Comparison of ENCODE assay signal across 8 cellular contexts in genomic region chr1:27349784-27350672, GRCh38. TPM values are rescaled to one million over a fixed set of nuclear protein-coding genes. Genes with fewer than 3 reads are reported as not detected.
DNase-seq lines count a peak whose midpoint lies in the region; ATAC-seq and TF ChIP-seq lines count a peak whose summit lies in the region.

No MANE protein-coding gene starts in this region.

- no peaks in the 10 kb centered on the region for H3F3A ChIP-seq in GM23248 (ENCODE audit: insufficient read depth)

- no TSS peak for BruUV-seq in OCI-LY7 (replicated peaks; lab: Mats Ljungman, UMichigan)

- 9 to 12% methylated on average over 60 to 71 of the region's 84 CpGs for WGBS in GM23248 (ENCODE audit: low coverage in 1 of 2, low lambda C conversion rate in 2 of 2, missing lambda C conversion rate in 2 of 2), 2 experiments
- WGBS in mesodermal cell (ENCODE audit: insufficient coverage in 2 of 2), 2 experiments: 14 to 17% methylated on average over 61 to 72 of the region's 84 CpGs
- WGBS in urinary bladder: 17% methylated on average over 84 of the region's 84 CpGs

- H2AFZ ChIP-seq in GM23248 (peak overlapping the region; percentile 56), OCI-LY7 (ENCODE audit: low read length) (no peak overlapping the region)

- no peaks in the 10 kb centered on the region for H3K27me3 ChIP-seq in GM23248 (replicated peaks; ENCODE audit: insufficient read depth)
- H3K27me3 ChIP-seq in effector memory CD4-positive, alpha-beta T cell (replicated peaks; ENCODE audit: control insufficient read depth, insufficient read depth, low read length, poor library complexity, severe bottlenecking): no peaks in the 10 kb centered on the region

- in situ Hi-C loops in GM23248 (cut with MboI): no loop called here

- H3K4me1 ChIP-seq in GM23248 (ENCODE audit: insufficient read depth) (no peaks in the 10 kb centered on the region), mesodermal cell (ENCODE audit: control insufficient read depth, insufficient read depth, low read length, poor library complexity, severe bottlenecking) (peaks cover 9% of the 10 kb centered on the region), urinary bladder (ENCODE audit: insufficient read depth) (no peaks in the 10 kb centered on the region), OCI-LY7 (ENCODE audit: insufficient read depth, low read length, poor library complexity, severe bottlenecking) (peaks cover 5% of the 10 kb centered on the region)
- peaks cover 4% of the 10 kb centered on the region for H3K4me1 ChIP-seq in effector memory CD4-positive, alpha-beta T cell (ENCODE audit: control insufficient read depth, insufficient read depth, low read length, poor library complexity, severe bottlenecking)

- H3K9me2 ChIP-seq in GM23248 (ENCODE audit: insufficient read depth): no peaks in the 10 kb centered on the region
- no peaks in the 10 kb centered on the region for H3K9me2 ChIP-seq in OCI-LY7 (ENCODE audit: insufficient read depth, low read length)

- H3K9ac ChIP-seq in GM23248: peak overlapping the region; percentile 32

- ATAC-seq in HG02938 (IDR thresholded peaks at IDR 0.05; ENCODE audit: unreplicated experiment): no peak

- H4K20me1 ChIP-seq in GM23248 (ENCODE audit: insufficient read depth) (no peaks in the 10 kb centered on the region), OCI-LY7 (ENCODE audit: insufficient read depth, low read length) (no peaks in the 10 kb centered on the region)

- CTCF ChIA-PET in OCI-LY7 (lab: Charles Lee; ENCODE audit: unreplicated experiment): no interaction called here

- H3K36me3 ChIP-seq in GM23248 (ENCODE audit: low read depth) (no peaks in the 10 kb centered on the region), mesodermal cell (ENCODE audit: control insufficient read depth, insufficient read depth, low read length) (peaks cover 6% of the 10 kb centered on the region), urinary bladder (ENCODE audit: insufficient read depth) (no peaks in the 10 kb centered on the region), OCI-LY7 (ENCODE audit: insufficient read depth, low read length) (peaks cover 8% of the 10 kb centered on the region; the same call in 1 of the 2 replicates)
- peaks cover 52% of the 10 kb centered on the region for H3K36me3 ChIP-seq in effector memory CD4-positive, alpha-beta T cell (ENCODE audit: control insufficient read depth, insufficient read depth, low read length)

- H3K4me3 ChIP-seq in GM23248: peak overlapping the region; percentile 56
- H3K4me3 ChIP-seq in effector memory CD4-positive, alpha-beta T cell (ENCODE audit: insufficient read depth, low read depth, low read length, poor library complexity, severe bottlenecking): peak overlapping the region; percentile 12
- H3K4me3 ChIP-seq in mesodermal cell (ENCODE audit: extremely low read depth, insufficient read depth, low read length, poor library complexity, severe bottlenecking): peak overlapping the region; percentile 43
- peak overlapping the region; percentile 45 for H3K4me3 ChIP-seq in urinary bladder (ENCODE audit: low read depth, low read length)
- H3K4me3 ChIP-seq in OCI-LY7 (ENCODE audit: low read depth, low read length, poor library complexity, severe bottlenecking): no peak overlapping the region

- H3K27ac ChIP-seq in GM23248 (no peak overlapping the region), mesodermal cell (ENCODE audit: low read depth, low read length, severe bottlenecking) (no peak overlapping the region), urinary bladder (ENCODE audit: low read depth) (peak overlapping the region; percentile 43), OCI-LY7 (ENCODE audit: low read depth, low read length, poor library complexity, severe bottlenecking) (no peak overlapping the region)
- no peak overlapping the region for H3K27ac ChIP-seq in effector memory CD4-positive, alpha-beta T cell (ENCODE audit: insufficient read depth, low read length, poor library complexity, severe bottlenecking)

- no peak for TF ChIP-seq CTCF in OCI-LY7 (conservative IDR thresholded peaks at IDR 0.05; ENCODE audit: low read length)

- H3K79me2 ChIP-seq in GM23248 (ENCODE audit: insufficient read depth): no peaks in the 10 kb centered on the region
- no peaks in the 10 kb centered on the region for H3K79me2 ChIP-seq in OCI-LY7 (ENCODE audit: insufficient read depth, low read depth, low read length)

- H3K4me2 ChIP-seq in GM23248 (ENCODE audit: unreplicated experiment): peak overlapping the region; percentile 66
- no peak overlapping the region for H3K4me2 ChIP-seq in OCI-LY7 (ENCODE audit: low read length)

- DNase-seq in GM23248: peak; percentile 87
- peak; percentile 40 to 91 for DNase-seq in NCI-H526 (lab: John Stamatoyannopoulos, UW)
- DNase-seq in effector memory CD4-positive, alpha-beta T cell: no peak
- no peak for DNase-seq in OCI-LY7 (ENCODE audit: low spot score)
- DNase-seq in activated CD4-positive, CD25-positive, alpha-beta regulatory T cell treated with anti-CD3 and anti-CD28 coated beads, Interleukin-2, amount 50 U/mL, for 72 hours: no peak

- H3K9me3 ChIP-seq in GM23248 (ENCODE audit: low read depth): no peaks in the 10 kb centered on the region
- H3K9me3 ChIP-seq in effector memory CD4-positive, alpha-beta T cell (ENCODE audit: control insufficient read depth, low read length): no peaks in the 10 kb centered on the region
- no peaks in the 10 kb centered on the region for H3K9me3 ChIP-seq in mesodermal cell (ENCODE audit: control insufficient read depth, low read length)
- no peaks in the 10 kb centered on the region for H3K9me3 ChIP-seq in OCI-LY7 (ENCODE audit: low read length)

- POLR2A ChIA-PET in OCI-LY7 (lab: Charles Lee): no interaction called here

- intact Hi-C loops in OCI-LY7 (cut with micrococcal nuclease; ENCODE audit: unreplicated experiment): loop anchor here (10.0 kb wide), 1 partner anchor 45 kb away; no protein-coding TSS in a partner anchor

RNA-seq across cellular contexts. Expression of gene SYTL1, which starts 8.2 kb away (rescaled TPM):
- not detected in 2 replicates for total RNA-seq in GM23248 (2014; rRNA removed; shearing (Covaris generic))
- polyA plus RNA-seq in GM23248 (2016; fragmentation: Nextera tagmentation; extraction: Ambion mirVana): not detected in 2 replicates
- polyA plus RNA-seq in mesodermal cell (2013, experiment 1 of 2): 4.2 TPM
- 5.4 TPM for polyA plus RNA-seq in mesodermal cell (2013, experiment 2 of 2)
- total RNA-seq in urinary bladder: 12.8 TPM
- 31.0 TPM for polyA plus RNA-seq in urinary bladder
- total RNA-seq in OCI-LY7 (2014; rRNA removed; shearing (Covaris generic)): 67.9 and 117 TPM in 2 replicates
- total RNA-seq in OCI-LY7 (2022): 81.7 and 91.6 TPM in 2 replicates

RNA-seq across cellular contexts. Expression of gene MAP3K6, which starts 16.7 kb away (rescaled TPM):
- 31.5 and 40.3 TPM in 2 replicates for total RNA-seq in GM23248 (2014; rRNA removed; shearing (Covaris generic))
- polyA plus RNA-seq in GM23248 (2016; fragmentation: Nextera tagmentation; extraction: Ambion mirVana) (13.7 and 17.9 TPM in 2 replicates), urinary bladder (83.3 TPM)
- 26.4 TPM for polyA plus RNA-seq in mesodermal cell (2013, experiment 1 of 2)
- polyA plus RNA-seq in mesodermal cell (2013, experiment 2 of 2): 19.3 TPM
- total RNA-seq in urinary bladder (10.1 TPM), OCI-LY7 (2022) (8.0 and 11.3 TPM in 2 replicates)
- 5.9 and 10.0 TPM in 2 replicates for total RNA-seq in OCI-LY7 (2014; rRNA removed; shearing (Covaris generic))

RNA-seq across cellular contexts. Expression of gene FCN3, which starts 24.6 kb away (rescaled TPM):
- total RNA-seq in GM23248 (2014; rRNA removed; shearing (Covaris generic)): not detected in 2 replicates
- polyA plus RNA-seq in GM23248 (2016; fragmentation: Nextera tagmentation; extraction: Ambion mirVana) (not detected in 2 replicates), urinary bladder (4.5 TPM)
- 131 TPM for polyA plus RNA-seq in mesodermal cell (2013, experiment 1 of 2)
- 74.3 TPM for polyA plus RNA-seq in mesodermal cell (2013, experiment 2 of 2)
- total RNA-seq in urinary bladder (not detected), OCI-LY7 (2022) (not detected in 2 replicates)
- not detected in 2 replicates for total RNA-seq in OCI-LY7 (2014; rRNA removed; shearing (Covaris generic))

RNA-seq across cellular contexts. Expression of gene TMEM222, which starts 28.1 kb away (rescaled TPM):
- total RNA-seq in GM23248 (2014; rRNA removed; shearing (Covaris generic)): 46.7 and 53.0 TPM in 2 replicates
- polyA plus RNA-seq in GM23248 (2016; fragmentation: Nextera tagmentation; extraction: Ambion mirVana): 57.8 and 59.0 TPM in 2 replicates
- polyA plus RNA-seq in mesodermal cell (2013, experiment 1 of 2): 22.3 TPM
- 17.3 TPM for polyA plus RNA-seq in mesodermal cell (2013, experiment 2 of 2)
- total RNA-seq in urinary bladder: 12.8 TPM
- 58.4 TPM for polyA plus RNA-seq in urinary bladder
- total RNA-seq in OCI-LY7 (2014; rRNA removed; shearing (Covaris generic)): 32.8 and 43.4 TPM in 2 replicates
- 29.5 and 30.9 TPM in 2 replicates for total RNA-seq in OCI-LY7 (2022)

RNA-seq across cellular contexts. Expression of gene CD164L2, which starts 33.1 kb away (rescaled TPM):
- total RNA-seq in GM23248 (2014; rRNA removed; shearing (Covaris generic)): not detected in 2 replicates
- polyA plus RNA-seq in GM23248 (2016; fragmentation: Nextera tagmentation; extraction: Ambion mirVana) (not detected in 2 replicates), urinary bladder (0.06 TPM)
- polyA plus RNA-seq in mesodermal cell (2013, experiment 1 of 2): 3.1 TPM
- polyA plus RNA-seq in mesodermal cell (2013, experiment 2 of 2): 1.2 TPM
- total RNA-seq in urinary bladder (not detected), OCI-LY7 (2022) (not detected in 2 replicates)
- total RNA-seq in OCI-LY7 (2014; rRNA removed; shearing (Covaris generic)): 0.13 TPM in 1 of 2 replicates, not detected in the other

Comparison
In these comparisons a context has a peak if more than half of its experiments do, and no peak if none do; other contexts are left out.
1. DNase-seq: peak in GM23248 (single experiment) and NCI-H526 (2 of 2); none in effector memory CD4-positive, alpha-beta T cell (0 of 3), OCI-LY7 (single experiment) and activated CD4-positive, CD25-positive, alpha-beta regulatory T cell treated with anti-CD3 and anti-CD28 coated beads, Interleukin-2, amount 50 U/mL, for 72 hours (single experiment).
2. RNA of gene SYTL1, which starts 8.2 kb away (total RNA-seq): 67.9 to 117 TPM in OCI-LY7 and 12.8 TPM in urinary bladder (single experiment); not detected in GM23248; every median in the first group is over 10 times any median in the second.